14 cellular contexts compared by ENCODE assay signal in the genomic region with DNA sequence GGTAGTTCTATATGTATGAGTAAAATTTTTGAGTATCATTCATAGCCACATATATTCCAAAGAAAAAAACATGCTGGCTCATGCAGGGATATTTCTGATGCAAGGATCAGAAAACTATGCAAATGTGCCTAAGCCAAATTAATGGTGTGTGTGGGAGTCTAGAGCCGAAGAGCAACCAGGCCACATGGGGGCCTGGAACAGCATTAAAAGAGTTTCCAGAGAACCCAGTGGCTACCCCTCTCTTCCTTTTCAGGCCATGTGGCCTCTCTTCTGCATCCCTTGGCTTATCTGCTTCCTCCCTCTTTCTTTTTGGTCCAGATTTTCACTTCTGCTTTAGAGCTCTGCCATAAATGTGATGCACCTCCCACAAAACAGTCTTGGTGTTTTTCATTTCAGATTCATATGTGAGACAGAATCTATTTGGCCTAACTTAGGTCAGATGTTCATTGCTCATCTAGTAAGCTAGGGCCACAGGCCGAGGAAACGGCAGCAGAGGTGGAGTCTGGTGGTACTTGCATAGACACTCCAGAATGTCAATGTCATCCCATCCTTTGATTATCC.
DNase-seq lines count a peak whose midpoint lies in the region; ATAC-seq, FAIRE-seq and TF ChIP-seq lines count a peak whose summit lies in the region.
"Had no signal": no experiment of that assay in that cellular context is flagged by ENCODE, and none has a peak within 500 bp of the region (broad histone marks: within the 10 kb centered on the region; RNA-seq: fewer than 3 reads in every experiment).

No MANE protein-coding gene starts in this region.

- ATAC-seq in GM18907 (IDR thresholded peaks at IDR 0.05; ENCODE audit: unreplicated experiment) (peak; percentile 44), HG02798 (IDR thresholded peaks at IDR 0.05; ENCODE audit: poor library complexity, unreplicated experiment) (peak; percentile 64)

- no peak for DNase-seq in GM12891 (ENCODE audit: insufficient read length, low spot score)
- DNase-seq in RPMI8226: peak; percentile 34
- DNase-seq in NK-92 (lab: John Stamatoyannopoulos, UW; ENCODE audit: unreplicated experiment): no peak
- no peak for DNase-seq in COR-L47 (lab: John Stamatoyannopoulos, UW)
- DNase-seq in activated effector memory CD4-positive, alpha-beta T cell treated with Interleukin-2 at 50 U/mL for 16 hours: no peak
- DNase-seq in stimulated activated CD4-positive, alpha-beta T cell treated with anti-CD3 and anti-CD28 coated beads, Interleukin-2, amount 100 ng/mL, for 48 hours: no peak
- DNase-seq: DND-41, NCI-H146, NCI-H2227 treated with DMSO at 0.1 percent for 48 hours, NCI-H524 treated with DMSO at 0.1 percent for 48 hours had no signal

- TF ChIP-seq POLR2A in GM12891 (IDR thresholded peaks at IDR 0.05; ENCODE audit: low read depth, low read length): no peak

- FAIRE-seq in GM12891 (lab: Jason Lieb, UNC): no peak
- FAIRE-seq: G401.6, H1 had no signal

TF ChIP-seq in GM12891, 5 proteins besides CTCF, POLR2A, EP300 and RAD21:
- TF ChIP-seq PAX5 (IDR thresholded peaks at IDR 0.05; ENCODE audit: insufficient read depth, low read length, severe bottlenecking): no peak
- TF ChIP-seq TAF1 (IDR thresholded peaks at IDR 0.05; ENCODE audit: low read depth, low read length): no peak
- peak; percentile 70 for TF ChIP-seq SPI1 (IDR thresholded peaks at IDR 0.05; ENCODE audit: low read depth, low read length)
TF ChIP-seq in GM12891: peak in this region for 1.
